ENCODE assay signal across 8 cellular contexts in the genomic region with DNA sequence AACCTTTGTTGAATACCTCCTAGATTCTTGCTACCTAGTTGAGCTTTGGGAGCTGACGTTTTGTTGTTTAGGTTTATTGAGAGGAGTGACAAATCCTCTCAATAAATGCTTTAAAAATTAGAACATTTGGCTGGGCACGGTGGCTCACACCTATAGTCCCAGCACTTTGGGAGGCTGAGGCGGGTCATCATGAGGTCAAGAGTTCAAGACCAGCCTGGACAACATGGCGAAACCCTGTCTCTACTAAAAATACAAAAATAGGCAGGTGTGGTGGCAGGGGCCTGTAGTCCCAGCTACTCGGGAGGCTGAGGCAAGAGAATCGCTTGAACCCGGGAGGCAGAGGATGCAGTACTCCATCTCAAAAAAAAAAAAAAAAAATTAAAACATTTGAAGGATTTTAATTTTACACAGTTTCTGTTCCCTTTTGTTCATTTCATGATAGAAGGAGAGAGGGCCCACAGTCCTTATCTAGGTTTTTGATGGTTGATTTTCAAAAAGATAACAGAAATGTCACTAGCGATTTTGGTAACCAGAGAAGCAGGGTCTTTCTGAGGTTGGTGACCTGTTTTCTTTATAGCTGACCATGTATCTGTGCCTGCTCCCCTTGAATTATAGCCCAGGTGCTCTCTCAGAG. TPM values are rescaled to one million over a fixed set of nuclear protein-coding genes. Genes with fewer than 3 reads are reported as not detected.
DNase-seq lines count a peak whose midpoint lies in the region; ATAC-seq, FAIRE-seq and TF ChIP-seq lines count a peak whose summit lies in the region.

No MANE protein-coding gene starts in this region.

- H3K27me3 ChIP-seq in OCI-LY3 (ENCODE audit: low read depth, low read length), result no peaks in the 10 kb centered on the region
- no peaks in the 10 kb centered on the region for H3K27me3 ChIP-seq in endothelial cell of umbilical vein (ENCODE audit: control insufficient read depth in 2 of 2, insufficient read depth in 2 of 2, low read length in 2 of 2)
- no peaks in the 10 kb centered on the region for H3K27me3 ChIP-seq in H7 (ENCODE audit: control insufficient read depth, insufficient read depth, low read length)

- H3K4me3 ChIP-seq in OCI-LY3 (ENCODE audit: low read length), result peak overlapping the region; percentile 56
- no peak overlapping the region for H3K4me3 ChIP-seq in endothelial cell of umbilical vein (replicated peaks in 1 of 3; ENCODE audit: insufficient read depth in 1 of 3, low read depth in 1 of 3, low read length in 3 of 3)
- H3K4me3 ChIP-seq in H7 (ENCODE audit: insufficient read depth, low read depth, low read length), result no peak overlapping the region

- no peaks in the 10 kb centered on the region for H3K9me3 Mint-ChIP-seq in T-helper 1 cell treated with Interleukin-12 subunit alpha and Interleukin-12 subunit beta and Interleukin-4 antibody, amounts not matched to agents 30 μg/mL and 1 μg/mL, for 36 hours
- no peaks in the 10 kb centered on the region for H3K9me3 Mint-ChIP-seq in stimulated activated naive CD8-positive, alpha-beta T cell treated with anti-CD3 and anti-CD28 coated beads, Interleukin-15, amount 100 ng/mL, for 72 hours

- H3K4me1 ChIP-seq in OCI-LY3 (ENCODE audit: low read length), result peaks cover 22% of the 10 kb centered on the region
- H3K4me1 ChIP-seq in endothelial cell of umbilical vein (ENCODE audit: control insufficient read depth, extremely low read depth, insufficient read depth, low read length), result peaks cover 27% of the 10 kb centered on the region

- H3K9me3 ChIP-seq in OCI-LY3 (ENCODE audit: insufficient read depth, low read length) (no peaks in the 10 kb centered on the region), endothelial cell of umbilical vein (replicated peaks; ENCODE audit: control insufficient read depth, insufficient read depth, low read length) (no peaks in the 10 kb centered on the region)

- peak overlapping the region; percentile 94 for H3K27ac Mint-ChIP-seq in T-helper 1 cell treated with Interleukin-12 subunit alpha and Interleukin-12 subunit beta and Interleukin-4 antibody, amounts not matched to agents 30 μg/mL and 1 μg/mL, for 36 hours
- peak overlapping the region in 1 of 2 donors; percentile 93 for H3K27ac Mint-ChIP-seq in stimulated activated naive CD8-positive, alpha-beta T cell treated with anti-CD3 and anti-CD28 coated beads, Interleukin-15, amount 100 ng/mL, for 72 hours

- H3K79me2 ChIP-seq in OCI-LY3 (ENCODE audit: low read length), result peaks cover 88% of the 10 kb centered on the region
- H3K79me2 ChIP-seq in endothelial cell of umbilical vein (ENCODE audit: control insufficient read depth, insufficient read depth, low read length), result peaks cover 61% of the 10 kb centered on the region

- CTCF ChIA-PET in endothelial cell of umbilical vein (lab: Charles Lee), result interaction anchor here (0.8 to 4.0 kb wide), 6 partner anchors 19 to 205 kb away, joined by 4 to 23 read pairs (median 9); a partner anchor contains a TSS

- POLR2A ChIA-PET in endothelial cell of umbilical vein (lab: Charles Lee), result no interaction called here

- H4K20me1 ChIP-seq in OCI-LY3 (ENCODE audit: insufficient read depth, low read length) (peaks cover 24% of the 10 kb centered on the region), endothelial cell of umbilical vein (replicated peaks; ENCODE audit: control insufficient read depth, extremely low read depth, insufficient read depth, low read length) (no peaks in the 10 kb centered on the region)

- dilution Hi-C loops in endothelial cell of umbilical vein (cut with MboI; ENCODE audit: extremely low pct_ligation_motif_present, low sequenced_read_pairs), result no loop called here

- H3K4me1 Mint-ChIP-seq in T-helper 1 cell treated with Interleukin-12 subunit alpha and Interleukin-12 subunit beta and Interleukin-4 antibody, amounts not matched to agents 30 μg/mL and 1 μg/mL, for 36 hours (ENCODE audit: low read depth), result peaks cover 70% of the 10 kb centered on the region
- H3K4me1 Mint-ChIP-seq in stimulated activated naive CD8-positive, alpha-beta T cell treated with anti-CD3 and anti-CD28 coated beads, Interleukin-15, amount 100 ng/mL, for 72 hours, result peaks cover 91% of the 10 kb centered on the region

- peaks cover 43% of the 10 kb centered on the region for H3K36me3 Mint-ChIP-seq in T-helper 1 cell treated with Interleukin-12 subunit alpha and Interleukin-12 subunit beta and Interleukin-4 antibody, amounts not matched to agents 30 μg/mL and 1 μg/mL, for 36 hours (ENCODE audit: low read depth)

- H2AFZ ChIP-seq in OCI-LY3 (ENCODE audit: low read depth, low read length) (no peak overlapping the region), endothelial cell of umbilical vein (ENCODE audit: low read depth, low read length) (no peak overlapping the region)

- FAIRE-seq in endothelial cell of umbilical vein (lab: Jason Lieb, UNC), result no peak

- H3K36me3 ChIP-seq in OCI-LY3 (replicated peaks; ENCODE audit: low read depth, low read length) (peaks cover 48% of the 10 kb centered on the region), endothelial cell of umbilical vein (ENCODE audit: control insufficient read depth in 2 of 2, extremely low read depth in 1 of 2, insufficient read depth in 2 of 2, low read length in 2 of 2) (peaks cover 0 to 6% of the 10 kb centered on the region in 2 experiments), H7 (replicated peaks; ENCODE audit: control insufficient read depth, insufficient read depth, low read length) (peaks cover 16% of the 10 kb centered on the region)

- DNase-seq in T-helper 1 cell (no peak), endothelial cell of umbilical vein (ENCODE audit: low read depth, low spot score) (no peak), H7 (no peak), activated gamma-delta T cell (lab: John Stamatoyannopoulos, UW) (no peak), NCI-H446 treated with DMSO at 0.1 percent for 48 hours (lab: John Stamatoyannopoulos, UW) (no peak)
- DNase-seq in stimulated activated naive CD8-positive, alpha-beta T cell treated with anti-CD3 and anti-CD28 coated beads, Interleukin-15, amount 100 ng/mL, for 72 hours, result no peak

- no TSS peak for BruUV-seq in endothelial cell of umbilical vein (replicated peaks; lab: Mats Ljungman, UMichigan)

- TF ChIP-seq CTCF in OCI-LY3 (IDR thresholded peaks at IDR 0.05; ENCODE audit: low read depth, low read length) (no peak), endothelial cell of umbilical vein (IDR thresholded peaks at IDR 0.05; ENCODE audit: extremely low read depth in 1 of 2, insufficient read depth in 1 of 2, low read depth in 1 of 2, low read length in 2 of 2) (no peak)

- no peaks in the 10 kb centered on the region for H3K27me3 Mint-ChIP-seq in T-helper 1 cell treated with Interleukin-12 subunit alpha and Interleukin-12 subunit beta and Interleukin-4 antibody, amounts not matched to agents 30 μg/mL and 1 μg/mL, for 36 hours (ENCODE audit: low read depth)
- H3K27me3 Mint-ChIP-seq in stimulated activated naive CD8-positive, alpha-beta T cell treated with anti-CD3 and anti-CD28 coated beads, Interleukin-15, amount 100 ng/mL, for 72 hours, result no peaks in the 10 kb centered on the region

- H3K4me2 ChIP-seq in OCI-LY3 (ENCODE audit: low read length) (peak overlapping the region; percentile 90), endothelial cell of umbilical vein (ENCODE audit: insufficient read depth, low read length) (no peak overlapping the region)

- TF ChIP-seq POLR2A in endothelial cell of umbilical vein (IDR thresholded peaks at IDR 0.05; ENCODE audit: low read depth, low read length), result no peak

- peak overlapping the region; percentile 59; the same call in 1 of the 2 replicates for H3K9ac ChIP-seq in OCI-LY3 (ENCODE audit: low read length)
- H3K9ac ChIP-seq in endothelial cell of umbilical vein (replicated peaks; ENCODE audit: extremely low read depth, insufficient read depth, low read length), result no peak overlapping the region

- no peak for ATAC-seq in stimulated activated naive CD8-positive, alpha-beta T cell treated with anti-CD3 and anti-CD28 coated beads, Interleukin-15, amount 100 ng/mL, for 72 hours

- H3K27ac ChIP-seq in OCI-LY3 (ENCODE audit: low read length), result peak overlapping the region; percentile 89
- peak overlapping the region; percentile 43 for H3K27ac ChIP-seq in endothelial cell of umbilical vein (ENCODE audit: insufficient read depth, low read depth, low read length)

- no peaks in the 10 kb centered on the region for H3K9me1 ChIP-seq in endothelial cell of umbilical vein (replicated peaks; ENCODE audit: control insufficient read depth, extremely low read depth, insufficient read depth, low read length)

- peak overlapping the region; percentile 72 for H3K4me3 Mint-ChIP-seq in T-helper 1 cell treated with Interleukin-12 subunit alpha and Interleukin-12 subunit beta and Interleukin-4 antibody, amounts not matched to agents 30 μg/mL and 1 μg/mL, for 36 hours
- H3K4me3 Mint-ChIP-seq in stimulated activated naive CD8-positive, alpha-beta T cell treated with anti-CD3 and anti-CD28 coated beads, Interleukin-15, amount 100 ng/mL, for 72 hours, result peak overlapping the region; percentile 57 to 66

- intact Hi-C loops in endothelial cell of umbilical vein (cut with micrococcal nuclease), result loop anchor here (1.0 kb wide), 5 partner anchors 9 to 45 kb away; no protein-coding TSS in a partner anchor

TF ChIP-seq in endothelial cell of umbilical vein, 7 proteins besides CTCF, POLR2A, EP300 and RAD21:
- TF ChIP-seq EZH2 (IDR thresholded peaks at IDR 0.05; ENCODE audit: borderline replicate concordance, low read depth, low read length, severe bottlenecking), result no peak

RNA-seq across cellular contexts. Expression of a gene that starts 44.2 kb away (rescaled TPM):
- total RNA-seq in endothelial cell of umbilical vein, result 6.0 and 7.5 TPM in 2 replicates
- polyA plus RNA-seq in endothelial cell of umbilical vein, result 11.9 and 13.3 TPM in 2 replicates
- polyA plus RNA-seq in endothelial cell of umbilical vein (2011; cell fraction: cytosol; rRNA removed), result 6.4 and 7.3 TPM in 2 replicates
- polyA plus RNA-seq in endothelial cell of umbilical vein (2011; cell fraction: nucleus; rRNA removed), result 7.5 and 8.7 TPM in 2 replicates
- 4.8 and 5.3 TPM in 2 replicates for polyA plus RNA-seq in endothelial cell of umbilical vein (2012)
- polyA minus RNA-seq in endothelial cell of umbilical vein, result 10.0 and 25.5 TPM in 2 replicates
- polyA minus RNA-seq in endothelial cell of umbilical vein (2011; cell fraction: cytosol; rRNA and poly(A)+ RNA removed), result 11.2 TPM
- 4.7 and 6.8 TPM in 2 replicates for polyA minus RNA-seq in endothelial cell of umbilical vein (2011; cell fraction: nucleus; rRNA and poly(A)+ RNA removed)
- 28.3 TPM in 2 replicates for total RNA-seq in H7 (2014; rRNA removed; shearing (Covaris generic))

RNA-seq across cellular contexts. Expression of a gene that starts 47.7 kb away (rescaled TPM):
- total RNA-seq in endothelial cell of umbilical vein, result 67.0 and 77.2 TPM in 2 replicates
- polyA plus RNA-seq in endothelial cell of umbilical vein, result 36.9 and 39.0 TPM in 2 replicates
- polyA plus RNA-seq in endothelial cell of umbilical vein (2011; cell fraction: cytosol; rRNA removed), result 33.9 and 37.5 TPM in 2 replicates
- 69.0 and 81.0 TPM in 2 replicates for polyA plus RNA-seq in endothelial cell of umbilical vein (2011; cell fraction: nucleus; rRNA removed)
- 30.6 and 34.7 TPM in 2 replicates for polyA plus RNA-seq in endothelial cell of umbilical vein (2012)
- polyA minus RNA-seq in endothelial cell of umbilical vein, result 57.2 and 66.1 TPM in 2 replicates
- polyA minus RNA-seq in endothelial cell of umbilical vein (2011; cell fraction: cytosol; rRNA and poly(A)+ RNA removed), result 22.1 TPM
- polyA minus RNA-seq in endothelial cell of umbilical vein (2011; cell fraction: nucleus; rRNA and poly(A)+ RNA removed), result 54.8 and 54.9 TPM in 2 replicates
- 45.5 and 59.5 TPM in 2 replicates for total RNA-seq in H7 (2014; rRNA removed; shearing (Covaris generic))
